Comparison of ENCODE assay signal across 15 cellular contexts in genomic region chr18:42781298-42781815, GRCh38.
A peak's percentile ranks its signal among the peaks of the same experiment; 100 is the strongest.
DNase-seq lines count a peak whose midpoint lies in the region; TF ChIP-seq lines count a peak whose summit lies in the region.
"Had no signal": no experiment of that assay in that cellular context is flagged by ENCODE, and none has a peak within 500 bp of the region (broad histone marks: within the 10 kb centered on the region; RNA-seq: fewer than 3 reads in every experiment).

No MANE protein-coding gene starts in this region.

- H3K36me3 Mint-ChIP-seq in glutamatergic neuron (ENCODE audit: unreplicated experiment), result no peaks in the 10 kb centered on the region
- H3K36me3 Mint-ChIP-seq: CD14-positive monocyte had no signal

- H3K4me3 ChIP-seq in HAP-1, result no peak overlapping the region

- no peaks in the 10 kb centered on the region for H3K36me3 ChIP-seq in HAP-1 (replicated peaks)

- peak overlapping the region; percentile 98 for H3K27ac Mint-ChIP-seq in glutamatergic neuron (ENCODE audit: unreplicated experiment)
- H3K27ac Mint-ChIP-seq: CD14-positive monocyte, HFFc6 had no signal

- peak overlapping the region; percentile 78 for H3K4me3 Mint-ChIP-seq in glutamatergic neuron (ENCODE audit: unreplicated experiment)
- H3K4me3 Mint-ChIP-seq: CD14-positive monocyte, HFFc6 had no signal

- no peaks in the 10 kb centered on the region for H3K27me3 ChIP-seq in HAP-1 (ENCODE audit: low read depth)

- no peaks in the 10 kb centered on the region for H3K4me1 ChIP-seq in HAP-1
- H3K4me1 ChIP-seq: Caco-2 had no signal

- intact Hi-C loops in cardiac septum (cut with DNase I), result no loop called here

- H3K9me3 Mint-ChIP-seq in glutamatergic neuron (ENCODE audit: unreplicated experiment), result peaks cover 11% of the 10 kb centered on the region
- H3K9me3 Mint-ChIP-seq: CD14-positive monocyte had no signal

- peaks cover 9% of the 10 kb centered on the region for H3K27me3 Mint-ChIP-seq in glutamatergic neuron (ENCODE audit: unreplicated experiment)

- H3K9me3 ChIP-seq in HAP-1, result no peaks in the 10 kb centered on the region
- H3K9me3 ChIP-seq: Caco-2 had no signal

- TF ChIP-seq CTCF in glutamatergic neuron (IDR thresholded peaks at IDR 0.05; ENCODE audit: partially characterized antibody, unreplicated experiment), result no peak

- peaks cover 54% of the 10 kb centered on the region for H3K4me1 Mint-ChIP-seq in glutamatergic neuron (ENCODE audit: low read depth, unreplicated experiment)
- H3K4me1 Mint-ChIP-seq: CD14-positive monocyte had no signal

- in situ Hi-C loops in HAP-1 (cut with MboI; ENCODE audit: low sequenced_read_pairs), result no loop called here

- peak; percentile 22 for DNase-seq in NCI-H1436 (lab: John Stamatoyannopoulos, UW)
- DNase-seq in NCI-H1436 treated with DMSO at 0.1 percent for 48 hours (lab: John Stamatoyannopoulos, UW), result no peak
- peak; percentile 98 for DNase-seq in NCI-H2171 treated with DMSO at 0.1 percent for 48 hours (lab: John Stamatoyannopoulos, UW)
- peak; percentile 56 for DNase-seq in glutamatergic neuron
- DNase-seq in retina, result peak; percentile 59
- DNase-seq in SK-N-DZ (ENCODE audit: low spot score), result no peak
- DNase-seq in cardiac septum (ENCODE audit: low spot score), result no peak
- DNase-seq in HAP-1 (ENCODE audit: low spot score in 2 of 2), result no peak
- DNase-seq: Caco-2, HFFc6, MV-4-11, NCI-H187 treated with DMSO at 0.1 percent for 48 hours, NCI-H345, SHP77 treated with DMSO at 0.1 percent for 48 hours had no signal

Comparison
In these comparisons a context has a peak if more than half of its experiments do, and no peak if none do; other contexts are left out.
1. DNase-seq: peak in NCI-H1436 (single experiment), NCI-H2171 treated with DMSO at 0.1 percent for 48 hours (single experiment), glutamatergic neuron (single experiment) and retina (single experiment); none in NCI-H1436 treated with DMSO at 0.1 percent for 48 hours (single experiment), SK-N-DZ (single experiment), cardiac septum (single experiment) and HAP-1 (0 of 2).